14 cellular contexts compared by ENCODE assay signal in genomic region chr3:127755305-127755681, GRCh38.
A peak's percentile ranks its signal among the peaks of the same experiment; 100 is the strongest.
DNase-seq lines count a peak whose midpoint lies in the region; ATAC-seq and TF ChIP-seq lines count a peak whose summit lies in the region.
"Had no signal": no experiment of that assay in that cellular context is flagged by ENCODE, and none has a peak within 500 bp of the region (broad histone marks: within the 10 kb centered on the region; RNA-seq: fewer than 3 reads in every experiment).

No MANE protein-coding gene starts in this region.

- ATAC-seq in HG02610 (IDR thresholded peaks at IDR 0.05; ENCODE audit: unreplicated experiment) = peak; percentile 1
- no peak for ATAC-seq in activated naive CD8-positive, alpha-beta T cell treated with anti-CD3 and anti-CD28 coated beads, Interleukin-2, amount 50 U/mL, for 24 hours
- ATAC-seq in stimulated activated effector memory CD8-positive, alpha-beta T cell treated with anti-CD3 and anti-CD28 coated beads, Interleukin-12 subunit alpha, Interleukin-12 subunit beta, amount 100 ng/mL, for 72 hours = no peak

- H3K4me1 Mint-ChIP-seq in activated naive CD8-positive, alpha-beta T cell treated with anti-CD3 and anti-CD28 coated beads, Interleukin-2, amount 50 U/mL, for 24 hours = peaks cover 46% of the 10 kb centered on the region
- peaks cover 32% of the 10 kb centered on the region for H3K4me1 Mint-ChIP-seq in stimulated activated effector memory CD8-positive, alpha-beta T cell treated with anti-CD3 and anti-CD28 coated beads, Interleukin-12 subunit alpha, Interleukin-12 subunit beta, amount 100 ng/mL, for 72 hours

- peaks cover 11% of the 10 kb centered on the region for H3K27me3 Mint-ChIP-seq in activated naive CD8-positive, alpha-beta T cell treated with anti-CD3 and anti-CD28 coated beads, Interleukin-2, amount 50 U/mL, for 24 hours

- TF ChIP-seq CTCF in GM12865 (IDR thresholded peaks at IDR 0.05; ENCODE audit: insufficient read depth, low read depth, low read length, missing control alignments) = no peak

- H3K4me3 ChIP-seq in GM12865 (ENCODE audit: low read depth, low read length) = peak overlapping the region; percentile 66
- H3K4me3 ChIP-seq: lower lobe of right lung, ovary had no signal

- DNase-seq in GM12865 (ENCODE audit: low read depth) (peak; percentile 83), activated gamma-delta T cell treated with Interleukin-2 at 50 U/mL for 16 hours (no peak), KBM-7 (no peak)
- no peak for DNase-seq in activated naive CD8-positive, alpha-beta T cell treated with anti-CD3 and anti-CD28 coated beads, Interleukin-2, amount 50 U/mL, for 24 hours
- DNase-seq in stimulated activated effector memory CD8-positive, alpha-beta T cell treated with anti-CD3 and anti-CD28 coated beads, Interleukin-12 subunit alpha, Interleukin-12 subunit beta, amount 100 ng/mL, for 72 hours (ENCODE audit: low spot score in 2 of 2) = no peak
- DNase-seq in activated naive CD4-positive, alpha-beta T cell treated with anti-CD3 and anti-CD28 coated beads, Interleukin-2, amount 50 U/mL, for 16 hours = no peak
- DNase-seq: effector memory CD4-positive, alpha-beta T cell; EL; glutamatergic neuron; KG1; NCI-H2081; ovary had no signal

- H3K9me3 Mint-ChIP-seq in activated naive CD8-positive, alpha-beta T cell treated with anti-CD3 and anti-CD28 coated beads, Interleukin-2, amount 50 U/mL, for 24 hours = no peaks in the 10 kb centered on the region
- H3K9me3 Mint-ChIP-seq in stimulated activated effector memory CD8-positive, alpha-beta T cell treated with anti-CD3 and anti-CD28 coated beads, Interleukin-12 subunit alpha, Interleukin-12 subunit beta, amount 100 ng/mL, for 72 hours = no peaks in the 10 kb centered on the region

- peak overlapping the region; percentile 61 for H3K27ac Mint-ChIP-seq in activated naive CD8-positive, alpha-beta T cell treated with anti-CD3 and anti-CD28 coated beads, Interleukin-2, amount 50 U/mL, for 24 hours
- H3K27ac Mint-ChIP-seq in stimulated activated effector memory CD8-positive, alpha-beta T cell treated with anti-CD3 and anti-CD28 coated beads, Interleukin-12 subunit alpha, Interleukin-12 subunit beta, amount 100 ng/mL, for 72 hours = peak overlapping the region; percentile 23

- H3K36me3 Mint-ChIP-seq in activated naive CD8-positive, alpha-beta T cell treated with anti-CD3 and anti-CD28 coated beads, Interleukin-2, amount 50 U/mL, for 24 hours (ENCODE audit: low read depth) = no peaks in the 10 kb centered on the region
- no peaks in the 10 kb centered on the region for H3K36me3 Mint-ChIP-seq in stimulated activated effector memory CD8-positive, alpha-beta T cell treated with anti-CD3 and anti-CD28 coated beads, Interleukin-12 subunit alpha, Interleukin-12 subunit beta, amount 100 ng/mL, for 72 hours

- in situ Hi-C loops in KBM-7 (cut with MboI; ENCODE audit: low pct_unique_long_range_greater_than_20kb, low sequenced_read_pairs) = no loop called here

- peak overlapping the region; percentile 61 for H3K4me3 Mint-ChIP-seq in activated naive CD8-positive, alpha-beta T cell treated with anti-CD3 and anti-CD28 coated beads, Interleukin-2, amount 50 U/mL, for 24 hours
- H3K4me3 Mint-ChIP-seq in stimulated activated effector memory CD8-positive, alpha-beta T cell treated with anti-CD3 and anti-CD28 coated beads, Interleukin-12 subunit alpha, Interleukin-12 subunit beta, amount 100 ng/mL, for 72 hours = peak overlapping the region; percentile 20
